ENCODE assay signal across 2 cellular contexts in genomic region chr11:84390441-84391078, GRCh38.
TF ChIP-seq lines count a peak whose summit lies in the region.

No MANE protein-coding gene starts in this region.

TF ChIP-seq in A549, 52 proteins besides CTCF, POLR2A, EP300 and RAD21 (continued from another document):
- TF ChIP-seq ATOH8 (CRISPR knock-in tag; IDR thresholded peaks at IDR 0.05; ENCODE audit: low read depth) = no peak
- no peak for TF ChIP-seq MAX (IDR thresholded peaks at IDR 0.05)
- TF ChIP-seq ZC3H11A (IDR thresholded peaks at IDR 0.05) = no peak
- TF ChIP-seq ZSCAN20 (CRISPR knock-in tag; IDR thresholded peaks at IDR 0.05) = no peak

TF ChIP-seq in GM23338, 12 proteins besides CTCF, POLR2A, EP300 and RAD21 (continued from another document):
- TF ChIP-seq ZNF114 (CRISPR knock-in tag; IDR thresholded peaks at IDR 0.05) = no peak
- no peak for TF ChIP-seq STAT1 (IDR thresholded peaks at IDR 0.05; ENCODE audit: unreplicated experiment)
- no peak for TF ChIP-seq EZH2phosphoT487 (IDR thresholded peaks at IDR 0.05; ENCODE audit: unreplicated experiment)
- no peak for TF ChIP-seq CREB1 (CRISPR knock-in tag; IDR thresholded peaks at IDR 0.05; ENCODE audit: low read depth)
- TF ChIP-seq REST (IDR thresholded peaks at IDR 0.05; ENCODE audit: unreplicated experiment) = no peak
- TF ChIP-seq JUNB (IDR thresholded peaks at IDR 0.05; ENCODE audit: unreplicated experiment) = no peak
- TF ChIP-seq NANOG (IDR thresholded peaks at IDR 0.05; ENCODE audit: borderline replicate concordance) = no peak
- no peak for TF ChIP-seq ETS1 (IDR thresholded peaks at IDR 0.05)
- TF ChIP-seq ZNF331 (CRISPR knock-in tag; IDR thresholded peaks at IDR 0.05; ENCODE audit: low read depth) = no peak
- TF ChIP-seq EZH2 (IDR thresholded peaks at IDR 0.05; ENCODE audit: low read depth, unreplicated experiment) = no peak
